ENCODE assay signal across 1 cellular context in the genomic region with DNA sequence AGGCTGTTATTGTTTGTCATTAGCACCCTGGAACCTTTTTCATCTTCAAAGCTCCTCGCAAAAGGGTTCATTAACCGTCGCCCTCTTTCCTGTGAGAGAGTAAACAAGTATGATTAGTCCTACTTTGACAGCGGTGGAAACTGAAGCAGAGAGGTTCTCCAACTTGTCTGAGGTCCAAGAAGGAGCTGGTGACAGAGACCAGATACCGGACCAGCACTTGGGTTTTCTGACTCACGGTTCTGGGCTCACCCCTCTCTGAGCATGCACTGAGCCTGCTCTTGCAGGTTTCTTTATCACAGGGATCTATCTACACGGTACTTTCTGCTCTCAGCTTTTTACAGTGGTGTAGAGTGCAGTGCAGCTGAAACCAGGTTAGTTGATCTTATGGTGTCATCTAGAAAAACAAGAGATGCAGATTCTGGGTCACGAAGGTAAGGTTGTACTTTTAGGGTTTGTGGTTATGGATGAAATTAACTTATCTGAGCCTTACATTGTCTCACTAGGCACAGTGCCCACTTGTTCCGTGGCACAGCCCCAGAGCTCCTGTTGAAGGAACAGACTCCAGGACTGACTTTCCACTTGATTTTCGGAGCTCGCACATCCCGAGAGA.
TF ChIP-seq lines count a peak whose summit lies in the region.

No MANE protein-coding gene starts in this region.

TF ChIP-seq in SK-N-SH, 30 proteins besides CTCF, POLR2A, EP300 and RAD21 (continued from another document):
- TF ChIP-seq USF2 (IDR thresholded peaks at IDR 0.05; ENCODE audit: borderline replicate concordance, low read depth, low read length) (no peak), MEF2A (IDR thresholded peaks at IDR 0.05; ENCODE audit: borderline replicate concordance, low read depth) (no peak)
